8 cellular contexts compared by ENCODE assay signal in the genomic region with DNA sequence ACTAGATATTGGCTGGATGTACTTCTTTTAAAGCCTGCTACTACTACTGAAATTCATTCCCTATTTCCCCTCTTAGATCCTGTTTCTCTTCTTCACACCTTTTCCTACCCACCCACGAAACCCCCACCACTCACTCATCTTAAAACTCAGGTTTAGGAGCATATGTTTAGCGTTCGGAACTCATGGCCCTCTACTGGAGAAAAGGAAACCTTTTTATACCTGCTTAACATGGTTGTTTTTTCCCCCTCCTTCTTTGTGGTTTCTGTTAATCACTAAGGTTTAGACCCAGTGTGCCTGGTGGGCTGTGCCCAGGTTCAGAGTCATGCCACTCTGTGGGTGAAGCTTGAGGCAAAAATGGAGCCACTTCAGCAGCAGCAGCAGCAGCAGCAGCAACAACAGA.
DNase-seq lines count a peak whose midpoint lies in the region; ATAC-seq and TF ChIP-seq lines count a peak whose summit lies in the region.
"Had no signal": no experiment of that assay in that cellular context is flagged by ENCODE, and none has a peak within 500 bp of the region (broad histone marks: within the 10 kb centered on the region; RNA-seq: fewer than 3 reads in every experiment).

No MANE protein-coding gene starts in this region.

- no peak overlapping the region for H3K27ac ChIP-seq in HEK293 (ENCODE audit: extremely low read depth, low read depth, low read length)
- no peak overlapping the region for H3K27ac ChIP-seq in VCaP

- peak; percentile 43; the same call in 1 of the 2 replicates for TF ChIP-seq CTCF in HEK293 (tag by site-specific recombination; IDR thresholded peaks at IDR 0.05)
- peak; percentile 73 for TF ChIP-seq CTCF in VCaP (conservative IDR thresholded peaks at IDR 0.05)
- peak; percentile 46 for TF ChIP-seq CTCF in choroid plexus epithelial cell (conservative IDR thresholded peaks at IDR 0.05; ENCODE audit: low read depth, low read length)

- POLR2A ChIA-PET in HEK293 (lab: Yijun Ruan, JAX), result no interaction called here

- H3K36me3 ChIP-seq in HEK293 (ENCODE audit: control insufficient read depth in 2 of 2, insufficient read depth in 1 of 2, low read length in 2 of 2), result peaks cover 9 to 30% of the 10 kb centered on the region in 2 experiments; a peak in 2 of 3 replicates

- CTCF ChIA-PET in HEK293 (lab: Yijun Ruan, JAX), result interaction anchor here (1.5 kb wide), 1 partner anchor 28 kb away, joined by 3 read pairs; no protein-coding TSS in a partner anchor

- DNase-seq in choroid plexus epithelial cell (ENCODE audit: low read depth) (no peak), hypothalamus (lab: John Stamatoyannopoulos, UW) (no peak)
- DNase-seq in stimulated activated CD8-positive, alpha-beta memory T cell treated with anti-CD3 and anti-CD28 coated beads, Interleukin-12 subunit alpha, Interleukin-12 subunit beta, amount 100 ng/mL, for 4 hours (ENCODE audit: low read depth), result peak; percentile 16
- DNase-seq: NCI-H2029 treated with DMSO at 0.1 percent for 48 hours had no signal

- H3K4me1 ChIP-seq in HEK293 (ENCODE audit: control insufficient read depth, insufficient read depth, low read length), result peaks cover 34% of the 10 kb centered on the region

- ATAC-seq in GM18498 (IDR thresholded peaks at IDR 0.05; ENCODE audit: unreplicated experiment) (no peak), HG03135 (IDR thresholded peaks at IDR 0.05; ENCODE audit: unreplicated experiment) (no peak)

- no peaks in the 10 kb centered on the region for H3K9me3 ChIP-seq in HEK293 (ENCODE audit: control insufficient read depth, insufficient read depth, low read depth, low read length)

- H3K4me3 ChIP-seq in HEK293 (ENCODE audit: low read depth, low read length), result no peak overlapping the region
- no peak overlapping the region for H3K4me3 ChIP-seq in choroid plexus epithelial cell (ENCODE audit: low read depth, low read length)

TF ChIP-seq in HEK293, 187 proteins besides CTCF, POLR2A, EP300 and RAD21:
- TF ChIP-seq, protein P1, sequence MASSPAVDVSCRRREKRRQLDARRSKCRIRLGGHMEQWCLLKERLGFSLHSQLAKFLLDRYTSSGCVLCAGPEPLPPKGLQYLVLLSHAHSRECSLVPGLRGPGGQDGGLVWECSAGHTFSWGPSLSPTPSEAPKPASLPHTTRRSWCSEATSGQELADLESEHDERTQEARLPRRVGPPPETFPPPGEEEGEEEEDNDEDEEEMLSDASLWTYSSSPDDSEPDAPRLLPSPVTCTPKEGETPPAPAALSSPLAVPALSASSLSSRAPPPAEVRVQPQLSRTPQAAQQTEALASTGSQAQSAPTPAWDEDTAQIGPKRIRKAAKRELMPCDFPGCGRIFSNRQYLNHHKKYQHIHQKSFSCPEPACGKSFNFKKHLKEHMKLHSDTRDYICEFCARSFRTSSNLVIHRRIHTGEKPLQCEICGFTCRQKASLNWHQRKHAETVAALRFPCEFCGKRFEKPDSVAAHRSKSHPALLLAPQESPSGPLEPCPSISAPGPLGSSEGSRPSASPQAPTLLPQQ (tag by site-specific recombination; IDR thresholded peaks at IDR 0.05), result no peak
- TF ChIP-seq, protein P2, sequence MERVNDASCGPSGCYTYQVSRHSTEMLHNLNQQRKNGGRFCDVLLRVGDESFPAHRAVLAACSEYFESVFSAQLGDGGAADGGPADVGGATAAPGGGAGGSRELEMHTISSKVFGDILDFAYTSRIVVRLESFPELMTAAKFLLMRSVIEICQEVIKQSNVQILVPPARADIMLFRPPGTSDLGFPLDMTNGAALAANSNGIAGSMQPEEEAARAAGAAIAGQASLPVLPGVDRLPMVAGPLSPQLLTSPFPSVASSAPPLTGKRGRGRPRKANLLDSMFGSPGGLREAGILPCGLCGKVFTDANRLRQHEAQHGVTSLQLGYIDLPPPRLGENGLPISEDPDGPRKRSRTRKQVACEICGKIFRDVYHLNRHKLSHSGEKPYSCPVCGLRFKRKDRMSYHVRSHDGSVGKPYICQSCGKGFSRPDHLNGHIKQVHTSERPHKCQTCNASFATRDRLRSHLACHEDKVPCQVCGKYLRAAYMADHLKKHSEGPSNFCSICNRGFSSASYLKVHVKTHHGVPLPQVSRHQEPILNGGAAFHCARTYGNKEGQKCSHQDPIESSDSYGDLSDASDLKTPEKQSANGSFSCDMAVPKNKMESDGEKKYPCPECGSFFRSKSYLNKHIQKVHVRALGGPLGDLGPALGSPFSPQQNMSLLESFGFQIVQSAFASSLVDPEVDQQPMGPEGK (tag by site-specific recombination; IDR thresholded peaks at IDR 0.05), result peak; percentile 48
- TF ChIP-seq ZBTB20 (tag by site-specific recombination; IDR thresholded peaks at IDR 0.05) (0 out of 2 replicates have a peak, but pooled peaks have one; percentile 12), ZNF391 (tag by site-specific recombination; IDR thresholded peaks at IDR 0.05; ENCODE audit: borderline replicate concordance, low read depth) (no peak), GLI2 (tag by site-specific recombination; IDR thresholded peaks at IDR 0.05; ENCODE audit: borderline replicate concordance, low read depth) (no peak), ZNF776 (tag by site-specific recombination; IDR thresholded peaks at IDR 0.05; ENCODE audit: borderline replicate concordance) (no peak), ZNF404 (tag by site-specific recombination; IDR thresholded peaks at IDR 0.05) (no peak), OSR2 (tag by site-specific recombination; IDR thresholded peaks at IDR 0.05) (peak; percentile 59; the same call in 1 of the 2 replicates), ZIC2 (tag by site-specific recombination; IDR thresholded peaks at IDR 0.05) (no peak), SCRT1 (tag by site-specific recombination; IDR thresholded peaks at IDR 0.05; ENCODE audit: borderline replicate concordance) (no peak), EGR2 (tag by site-specific recombination; IDR thresholded peaks at IDR 0.05; ENCODE audit: low read depth) (peak; percentile 64), ZFP37 (tag by site-specific recombination; IDR thresholded peaks at IDR 0.05) (no peak), SCRT2 (tag by site-specific recombination; IDR thresholded peaks at IDR 0.05) (no peak)
- TF ChIP-seq, protein P3, sequence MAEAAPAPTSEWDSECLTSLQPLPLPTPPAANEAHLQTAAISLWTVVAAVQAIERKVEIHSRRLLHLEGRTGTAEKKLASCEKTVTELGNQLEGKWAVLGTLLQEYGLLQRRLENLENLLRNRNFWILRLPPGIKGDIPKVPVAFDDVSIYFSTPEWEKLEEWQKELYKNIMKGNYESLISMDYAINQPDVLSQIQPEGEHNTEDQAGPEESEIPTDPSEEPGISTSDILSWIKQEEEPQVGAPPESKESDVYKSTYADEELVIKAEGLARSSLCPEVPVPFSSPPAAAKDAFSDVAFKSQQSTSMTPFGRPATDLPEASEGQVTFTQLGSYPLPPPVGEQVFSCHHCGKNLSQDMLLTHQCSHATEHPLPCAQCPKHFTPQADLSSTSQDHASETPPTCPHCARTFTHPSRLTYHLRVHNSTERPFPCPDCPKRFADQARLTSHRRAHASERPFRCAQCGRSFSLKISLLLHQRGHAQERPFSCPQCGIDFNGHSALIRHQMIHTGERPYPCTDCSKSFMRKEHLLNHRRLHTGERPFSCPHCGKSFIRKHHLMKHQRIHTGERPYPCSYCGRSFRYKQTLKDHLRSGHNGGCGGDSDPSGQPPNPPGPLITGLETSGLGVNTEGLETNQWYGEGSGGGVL (tag by site-specific recombination; IDR thresholded peaks at IDR 0.05), result peak; percentile 25; the same call in 1 of the 2 replicates
- TF ChIP-seq, protein P4, sequence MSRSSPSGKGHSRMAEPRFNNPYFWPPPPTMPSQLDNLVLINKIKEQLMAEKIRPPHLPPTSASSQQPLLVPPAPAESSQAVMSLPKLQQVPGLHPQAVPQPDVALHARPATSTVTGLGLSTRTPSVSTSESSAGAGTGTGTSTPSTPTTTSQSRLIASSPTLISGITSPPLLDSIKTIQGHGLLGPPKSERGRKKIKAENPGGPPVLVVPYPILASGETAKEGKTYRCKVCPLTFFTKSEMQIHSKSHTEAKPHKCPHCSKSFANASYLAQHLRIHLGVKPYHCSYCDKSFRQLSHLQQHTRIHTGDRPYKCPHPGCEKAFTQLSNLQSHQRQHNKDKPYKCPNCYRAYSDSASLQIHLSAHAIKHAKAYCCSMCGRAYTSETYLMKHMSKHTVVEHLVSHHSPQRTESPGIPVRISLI (tag by site-specific recombination; IDR thresholded peaks at IDR 0.05), result no peak
